9 cellular contexts compared by ENCODE assay signal in genomic region chr16:4140652-4141051, GRCh38. TPM values are rescaled to one million over a fixed set of nuclear protein-coding genes. Genes with fewer than 3 reads are reported as not detected.
DNase-seq lines count a peak whose midpoint lies in the region; ATAC-seq lines count a peak whose summit lies in the region.
"Had no signal": no experiment of that assay in that cellular context is flagged by ENCODE, and none has a peak within 500 bp of the region (broad histone marks: within the 10 kb centered on the region; RNA-seq: fewer than 3 reads in every experiment).

No MANE protein-coding gene starts in this region.

- H3K27ac Mint-ChIP-seq in activated T-cell treated with anti-CD3 and anti-CD28 coated beads, Interleukin-2, amount 50 U/mL, for 24 hours, result no peak overlapping the region

- ATAC-seq in GM21737 (IDR thresholded peaks at IDR 0.05; ENCODE audit: unreplicated experiment), result no peak

- H3K36me3 Mint-ChIP-seq in activated T-cell treated with anti-CD3 and anti-CD28 coated beads, Interleukin-2, amount 50 U/mL, for 24 hours (ENCODE audit: low read depth), result no peaks in the 10 kb centered on the region

- peaks cover 5% of the 10 kb centered on the region for H3K27me3 Mint-ChIP-seq in activated T-cell treated with anti-CD3 and anti-CD28 coated beads, Interleukin-2, amount 50 U/mL, for 24 hours

- H3K4me1 Mint-ChIP-seq in activated T-cell treated with anti-CD3 and anti-CD28 coated beads, Interleukin-2, amount 50 U/mL, for 24 hours (ENCODE audit: low read depth), result peaks cover 4% of the 10 kb centered on the region

- H3K4me3 Mint-ChIP-seq in activated T-cell treated with anti-CD3 and anti-CD28 coated beads, Interleukin-2, amount 50 U/mL, for 24 hours, result no peak overlapping the region

- DNase-seq in NCI-H1417 (lab: John Stamatoyannopoulos, UW), result peak; percentile 2 to 46 (median 4)
- DNase-seq in NCI-H1417 treated with DMSO at 0.1 percent for 48 hours (lab: John Stamatoyannopoulos, UW), result no peak
- peak; percentile 16 to 44 for DNase-seq in NCI-H526 (lab: John Stamatoyannopoulos, UW)
- DNase-seq in dermis blood vessel endothelial cell, result peak; percentile 7
- DNase-seq in pons (ENCODE audit: low spot score), result peak; percentile 11
- no peak for DNase-seq in activated T-cell treated with anti-CD3 and anti-CD28 coated beads, Interleukin-2, amount 50 U/mL, for 24 hours
- DNase-seq in anterior cingulate cortex (lab: John Stamatoyannopoulos, UW), result no peak
- DNase-seq: amygdala had no signal

- H3K9me3 Mint-ChIP-seq in activated T-cell treated with anti-CD3 and anti-CD28 coated beads, Interleukin-2, amount 50 U/mL, for 24 hours, result no peaks in the 10 kb centered on the region

RNA-seq across cellular contexts. Expression of gene ADCY9, which starts 24.4 kb away (rescaled TPM):
- 18.5 and 19.4 TPM in 2 replicates for total RNA-seq in dermis blood vessel endothelial cell

Comparison
In these comparisons a context has a peak if more than half of its experiments do, and no peak if none do; other contexts are left out.
1. DNase-seq: peak in NCI-H1417 (3 of 3), NCI-H526 (2 of 2), dermis blood vessel endothelial cell (single experiment) and pons (single experiment); none in NCI-H1417 treated with DMSO at 0.1 percent for 48 hours (single experiment), activated T-cell treated with anti-CD3 and anti-CD28 coated beads, Interleukin-2, amount 50 U/mL, for 24 hours (single experiment) and anterior cingulate cortex (0 of 58).